23 cellular contexts compared by ENCODE assay signal in genomic region chr16:17354121-17354750, GRCh38.
DNase-seq lines count a peak whose midpoint lies in the region; ATAC-seq and TF ChIP-seq lines count a peak whose summit lies in the region.
"Had no signal": no experiment of that assay in that cellular context is flagged by ENCODE, and none has a peak within 500 bp of the region (broad histone marks: within the 10 kb centered on the region; RNA-seq: fewer than 3 reads in every experiment).

No MANE protein-coding gene starts in this region.

- H3K4me1 ChIP-seq in neutrophil (ENCODE audit: control insufficient read depth in 1 of 2, insufficient read depth in 1 of 2, low read depth in 1 of 2, low read length in 1 of 2): peaks cover 95 to 100% of the 10 kb centered on the region in 2 experiments
- H3K4me1 ChIP-seq: prostate gland, uterus had no signal

- H3K4me3 Mint-ChIP-seq in T-helper 17 cell: no peak overlapping the region
- H3K4me3 Mint-ChIP-seq in activated T-cell treated with anti-CD3 and anti-CD28 coated beads, Interleukin-2, amount 50 U/mL, for 72 hours: no peak overlapping the region
- no peak overlapping the region for H3K4me3 Mint-ChIP-seq in naive thymus-derived CD8-positive, alpha-beta T cell
- H3K4me3 Mint-ChIP-seq: activated CD4-positive, alpha-beta T cell treated with anti-CD3 and anti-CD28 coated beads, Interleukin-2, amount 10 ng/mL, durations not matched to agents 24 days and 14 days; activated naive CD8-positive, alpha-beta T cell; activated T-helper 17 cell treated with anti-CD3 and anti-CD28 coated beads, Interleukin-2, amount 50 U/mL, for 72 hours; CD8-positive, alpha-beta T cell; nephron; stimulated activated effector memory CD8-positive, alpha-beta T cell treated with anti-CD3 and anti-CD28 coated beads, Interleukin-12 subunit alpha, Interleukin-12 subunit beta, amount 100 ng/mL, for 72 hours had no signal

- peak overlapping the region; percentile 86 for H3K27ac ChIP-seq in neutrophil
- H3K27ac ChIP-seq: esophagus muscularis mucosa, prostate gland, uterus had no signal

- H3K9me3 Mint-ChIP-seq in activated T-cell treated with anti-CD3 and anti-CD28 coated beads, Interleukin-2, amount 50 U/mL, for 72 hours: no peaks in the 10 kb centered on the region
- H3K9me3 Mint-ChIP-seq in naive thymus-derived CD8-positive, alpha-beta T cell: no peaks in the 10 kb centered on the region
- H3K9me3 Mint-ChIP-seq: activated CD4-positive, alpha-beta T cell treated with anti-CD3 and anti-CD28 coated beads, Interleukin-2, amount 10 ng/mL, durations not matched to agents 24 days and 14 days; activated T-helper 17 cell treated with anti-CD3 and anti-CD28 coated beads, Interleukin-2, amount 50 U/mL, for 72 hours; CD8-positive, alpha-beta T cell; nephron; stimulated activated effector memory CD8-positive, alpha-beta T cell treated with anti-CD3 and anti-CD28 coated beads, Interleukin-12 subunit alpha, Interleukin-12 subunit beta, amount 100 ng/mL, for 72 hours had no signal

- H3K36me3 Mint-ChIP-seq in T-helper 17 cell (ENCODE audit: low read depth): no peaks in the 10 kb centered on the region
- H3K36me3 Mint-ChIP-seq in activated T-cell treated with anti-CD3 and anti-CD28 coated beads, Interleukin-2, amount 50 U/mL, for 72 hours (ENCODE audit: insufficient read depth in 2 of 2): no peaks in the 10 kb centered on the region
- peaks cover 0 to 12% (median 5%) of the 10 kb centered on the region in 3 donors for H3K36me3 Mint-ChIP-seq in naive thymus-derived CD8-positive, alpha-beta T cell
- H3K36me3 Mint-ChIP-seq: stimulated activated effector memory CD8-positive, alpha-beta T cell treated with anti-CD3 and anti-CD28 coated beads, Interleukin-12 subunit alpha, Interleukin-12 subunit beta, amount 100 ng/mL, for 72 hours had no signal

- H3K4me3 ChIP-seq in neutrophil (ENCODE audit: low read depth in 1 of 2, low read length in 1 of 2): peak overlapping the region in 1 of 2 experiments; percentile 6
- H3K4me3 ChIP-seq: esophagus muscularis mucosa, prostate gland, uterus had no signal

- peak overlapping the region; percentile 59 for H3K27ac Mint-ChIP-seq in T-helper 17 cell
- no peak overlapping the region for H3K27ac Mint-ChIP-seq in activated T-cell treated with anti-CD3 and anti-CD28 coated beads, Interleukin-2, amount 50 U/mL, for 72 hours
- peak overlapping the region in 3 of 10 donors; percentile 1 to 62 (median 38) for H3K27ac Mint-ChIP-seq in naive thymus-derived CD8-positive, alpha-beta T cell
- H3K27ac Mint-ChIP-seq: activated CD4-positive, alpha-beta T cell treated with anti-CD3 and anti-CD28 coated beads, Interleukin-2, amount 10 ng/mL, durations not matched to agents 24 days and 14 days; activated naive CD8-positive, alpha-beta T cell; activated T-helper 17 cell treated with anti-CD3 and anti-CD28 coated beads, Interleukin-2, amount 50 U/mL, for 72 hours; CD8-positive, alpha-beta T cell; stimulated activated effector memory CD8-positive, alpha-beta T cell treated with anti-CD3 and anti-CD28 coated beads, Interleukin-12 subunit alpha, Interleukin-12 subunit beta, amount 100 ng/mL, for 72 hours had no signal

- H3K9me3 ChIP-seq in T-helper 17 cell (ENCODE audit: control insufficient read depth, low read length, poor library complexity, severe bottlenecking): no peaks in the 10 kb centered on the region
- no peaks in the 10 kb centered on the region for H3K9me3 ChIP-seq in neutrophil
- H3K9me3 ChIP-seq: esophagus muscularis mucosa, prostate gland, uterus had no signal

- H3K4me1 Mint-ChIP-seq in T-helper 17 cell: peaks cover 33% of the 10 kb centered on the region
- H3K4me1 Mint-ChIP-seq in activated T-cell treated with anti-CD3 and anti-CD28 coated beads, Interleukin-2, amount 50 U/mL, for 72 hours (ENCODE audit: low read depth): peaks cover 27% of the 10 kb centered on the region
- H3K4me1 Mint-ChIP-seq in naive thymus-derived CD8-positive, alpha-beta T cell: peaks cover 34 to 73% (median 63%) of the 10 kb centered on the region in 4 donors

- no peak for ATAC-seq in T-helper 17 cell
- no peak for ATAC-seq in GM21717 (IDR thresholded peaks at IDR 0.05; ENCODE audit: unreplicated experiment)
- no peak for ATAC-seq in activated T-cell treated with anti-CD3 and anti-CD28 coated beads, Interleukin-2, amount 50 U/mL, for 72 hours (replicated peaks in 1 of 2)
- no peak for ATAC-seq in naive thymus-derived CD8-positive, alpha-beta T cell
- ATAC-seq: activated T-helper 17 cell treated with anti-CD3 and anti-CD28 coated beads, Interleukin-2, amount 50 U/mL, for 72 hours; CD8-positive, alpha-beta T cell; stimulated activated effector memory CD8-positive, alpha-beta T cell treated with anti-CD3 and anti-CD28 coated beads, Interleukin-12 subunit alpha, Interleukin-12 subunit beta, amount 100 ng/mL, for 72 hours had no signal

- DNase-seq in DMS 273 (lab: John Stamatoyannopoulos, UW; ENCODE audit: unreplicated experiment): peak; percentile 96
- DNase-seq in NCI-H1092 (lab: John Stamatoyannopoulos, UW): peak; percentile 36
- no peak for DNase-seq in T-helper 17 cell
- no peak for DNase-seq in activated T-cell treated with anti-CD3 and anti-CD28 coated beads, Interleukin-2, amount 50 U/mL, for 72 hours
- DNase-seq in naive thymus-derived CD8-positive, alpha-beta T cell: no peak
- DNase-seq: activated CD4-positive, alpha-beta T cell treated with anti-CD3 and anti-CD28 coated beads, Interleukin-2, amount 10 ng/mL, durations not matched to agents 24 days and 14 days; CD8-positive, alpha-beta T cell; cerebellar nuclear complex; DMS79; effector CD4-positive, alpha-beta T cell; hippocampal formation; MM.1S; NCI-H2029; NCI-H510A treated with DMSO at 0.1 percent for 48 hours; uterus had no signal

- TF ChIP-seq CTCF in neutrophil (IDR thresholded peaks at IDR 0.05): no peak

- H3K27me3 ChIP-seq in neutrophil: no peaks in the 10 kb centered on the region
- H3K27me3 ChIP-seq: esophagus muscularis mucosa, uterus had no signal

- POLR2A ChIA-PET in naive thymus-derived CD8-positive, alpha-beta T cell (lab: Charles Lee): interaction anchor here (0.9 to 2.6 kb wide), 2 partner anchors 7 to 9 kb away, joined by 3 to 7 read pairs; no protein-coding TSS in a partner anchor

- H3K27me3 Mint-ChIP-seq in T-helper 17 cell: no peaks in the 10 kb centered on the region
- no peaks in the 10 kb centered on the region for H3K27me3 Mint-ChIP-seq in activated T-cell treated with anti-CD3 and anti-CD28 coated beads, Interleukin-2, amount 50 U/mL, for 72 hours (ENCODE audit: low read depth)
- H3K27me3 Mint-ChIP-seq in naive thymus-derived CD8-positive, alpha-beta T cell: no peaks in the 10 kb centered on the region
- H3K27me3 Mint-ChIP-seq: activated CD4-positive, alpha-beta T cell treated with anti-CD3 and anti-CD28 coated beads, Interleukin-2, amount 10 ng/mL, durations not matched to agents 24 days and 14 days; activated naive CD8-positive, alpha-beta T cell; activated T-helper 17 cell treated with anti-CD3 and anti-CD28 coated beads, Interleukin-2, amount 50 U/mL, for 72 hours had no signal

- H3K36me3 ChIP-seq in neutrophil: no peaks in the 10 kb centered on the region
- H3K36me3 ChIP-seq: prostate gland, uterus had no signal

Comparison
In these comparisons a context has a peak if more than half of its experiments do, and no peak if none do; other contexts are left out.
1. DNase-seq: peak in DMS 273 (single experiment) and NCI-H1092 (single experiment); none in T-helper 17 cell (0 of 3), activated T-cell treated with anti-CD3 and anti-CD28 coated beads, Interleukin-2, amount 50 U/mL, for 72 hours (0 of 2) and naive thymus-derived CD8-positive, alpha-beta T cell (0 of 10).